Comparison of ENCODE assay signal across 9 cellular contexts in genomic region chr22:20131593-20131855, GRCh38. TPM values are rescaled to one million over a fixed set of nuclear protein-coding genes. Genes with fewer than 3 reads are reported as not detected.
A peak's percentile ranks its signal among the peaks of the same experiment; 100 is the strongest.
DNase-seq lines count a peak whose midpoint lies in the region; ATAC-seq, FAIRE-seq and TF ChIP-seq lines count a peak whose summit lies in the region.
"Had no signal": no experiment of that assay in that cellular context is flagged by ENCODE, and none has a peak within 500 bp of the region (broad histone marks: within the 10 kb centered on the region; RNA-seq: fewer than 3 reads in every experiment).

ZDHHC8 (plus strand) TSS chr22:20131804; CDS start chr22:20131948, 144 bp downstream.

- H3K27ac ChIP-seq in fibroblast of lung (ENCODE audit: insufficient read depth, low read length) (peak within 1 kb of the TSS; percentile 54), neural cell (ENCODE audit: low read length) (peak within 1 kb of the TSS; percentile 67)

- no peaks in the 10 kb centered on the region for H3K27me3 ChIP-seq in fibroblast of lung (ENCODE audit: control insufficient read depth, insufficient read depth, low read length)
- no peaks in the 10 kb centered on the region for H3K27me3 ChIP-seq in neural cell (ENCODE audit: insufficient read depth, low read depth, low read length)

- DNase-seq in activated T-cell treated with anti-CD3 and anti-CD28 coated beads, Interleukin-2, amount 50 U/mL, for 1 hour: peak; percentile 64
- DNase-seq in fibroblast of lung (ENCODE audit: low read depth in 2 of 2): peak in 1 of 2 donors; percentile 24
- DNase-seq in H54 (ENCODE audit: insufficient read length, low spot score): no peak
- no peak for DNase-seq in NCI-H1417 (lab: John Stamatoyannopoulos, UW)
- DNase-seq in cortex of kidney (lab: John Stamatoyannopoulos, UW): no peak

- H3K79me2 ChIP-seq in fibroblast of lung (ENCODE audit: control insufficient read depth, insufficient read depth, low read length): peaks cover 44% of the 10 kb centered on the region
- no peaks in the 10 kb centered on the region for H3K79me2 ChIP-seq in neural cell (replicated peaks; ENCODE audit: insufficient read depth, low read length)

- H3K4me3 ChIP-seq in fibroblast of lung (replicated peaks in 1 of 4; ENCODE audit: control extremely low read depth in 1 of 4, insufficient read depth in 1 of 4, low read depth in 3 of 4, low read length in 4 of 4) (peak within 1 kb of the TSS; percentile 60 to 83 (median 80)), neural cell (ENCODE audit: low read length) (peak within 1 kb of the TSS; percentile 90)

- no peak for TF ChIP-seq EP300 in neural cell (conservative IDR thresholded peaks at IDR 0.05; ENCODE audit: poor library complexity, severe bottlenecking)

- H3K9me2 ChIP-seq in neural cell (ENCODE audit: insufficient read depth, low read length): no peaks in the 10 kb centered on the region

- FAIRE-seq in H54 (lab: Jason Lieb, UNC): no peak
- FAIRE-seq: colon had no signal

- no peak for TF ChIP-seq POLR2A in H54 (IDR thresholded peaks at IDR 0.05; ENCODE audit: low read depth, low read length)

- TF ChIP-seq RAD21 in neural cell (conservative IDR thresholded peaks at IDR 0.05): no peak

- peaks cover 5% of the 10 kb centered on the region for H3K36me3 ChIP-seq in fibroblast of lung (ENCODE audit: control insufficient read depth, insufficient read depth, low read length)
- no peaks in the 10 kb centered on the region for H3K36me3 ChIP-seq in neural cell (ENCODE audit: insufficient read depth, low read length)

- H3K9ac ChIP-seq in fibroblast of lung (ENCODE audit: insufficient read depth, low read length) (peak within 1 kb of the TSS; percentile 66), neural cell (ENCODE audit: low read length) (peak within 1 kb of the TSS; percentile 86)

- H3K4me1 ChIP-seq in fibroblast of lung (ENCODE audit: control insufficient read depth, extremely low read depth, insufficient read depth, low read length): peaks cover 5% of the 10 kb centered on the region

- H4K20me1 ChIP-seq in fibroblast of lung (ENCODE audit: control insufficient read depth, extremely low read depth, insufficient read depth, low read length): no peaks in the 10 kb centered on the region
- H4K20me1 ChIP-seq in neural cell (ENCODE audit: insufficient read depth): no peaks in the 10 kb centered on the region

- no peaks in the 10 kb centered on the region for H3F3A ChIP-seq in neural cell (ENCODE audit: insufficient read depth, low read length, poor library complexity, severe bottlenecking)

- no peak for TF ChIP-seq CTCF in fibroblast of lung (conservative IDR thresholded peaks at IDR 0.05 in 1 of 2, IDR thresholded peaks at IDR 0.05 in 1 of 2; ENCODE audit: low read depth in 1 of 2, low read length in 2 of 2)
- no peak for TF ChIP-seq CTCF in neural cell (IDR thresholded peaks at IDR 0.05; ENCODE audit: poor library complexity, severe bottlenecking)

- H2AFZ ChIP-seq in fibroblast of lung (ENCODE audit: low read length) (peak within 1 kb of the TSS; percentile 51), neural cell (ENCODE audit: low read depth, low read length) (peak within 1 kb of the TSS; percentile 45)

- ATAC-seq in GM19023 (IDR thresholded peaks at IDR 0.05; ENCODE audit: unreplicated experiment): peak; percentile 53
- peak; percentile 37 for ATAC-seq in HG03521 (IDR thresholded peaks at IDR 0.05; ENCODE audit: unreplicated experiment)

- peak within 1 kb of the TSS; percentile 81 for H3K4me2 ChIP-seq in fibroblast of lung (ENCODE audit: extremely low read depth, insufficient read depth, low read length)
- H3K4me2 ChIP-seq in neural cell (ENCODE audit: low read length): peak within 1 kb of the TSS; percentile 68

- H3K9me3 ChIP-seq in fibroblast of lung (ENCODE audit: control insufficient read depth, insufficient read depth, low read depth, low read length) (no peaks in the 10 kb centered on the region), neural cell (ENCODE audit: low read length) (no peaks in the 10 kb centered on the region)

TF ChIP-seq in neural cell, 6 proteins besides CTCF, POLR2A, EP300 and RAD21:
- TF ChIP-seq MXI1 (conservative IDR thresholded peaks at IDR 0.05; ENCODE audit: poor library complexity, severe bottlenecking) (no peak), EZH2 (IDR thresholded peaks at IDR 0.05; ENCODE audit: borderline replicate concordance, insufficient read depth, low read length, poor library complexity, severe bottlenecking) (no peak), POLR2AphosphoS5 (IDR thresholded peaks at IDR 0.05) (no peak), REST (IDR thresholded peaks at IDR 0.05; ENCODE audit: borderline replicate concordance) (no peak), SMC3 (conservative IDR thresholded peaks at IDR 0.05; ENCODE audit: poor library complexity) (no peak)

RNA-seq across cellular contexts. Expression of gene ZDHHC8, which starts in this region (rescaled TPM):
- total RNA-seq in fibroblast of lung: 2.8 and 6.6 TPM in 2 replicates
- polyA plus RNA-seq in fibroblast of lung: 26.2 and 31.3 TPM in 2 replicates
- 42.0 and 49.0 TPM in 2 replicates for polyA plus RNA-seq in fibroblast of lung (2012)
- 111 and 114 TPM in 2 replicates for polyA minus RNA-seq in fibroblast of lung (ENCODE audit: low replicate concordance)
- polyA plus RNA-seq in neural cell: 4.5 and 11.4 TPM in 2 replicates
- 5.6 and 7.3 TPM in 2 replicates for polyA minus RNA-seq in neural cell
